In the genomic region with DNA sequence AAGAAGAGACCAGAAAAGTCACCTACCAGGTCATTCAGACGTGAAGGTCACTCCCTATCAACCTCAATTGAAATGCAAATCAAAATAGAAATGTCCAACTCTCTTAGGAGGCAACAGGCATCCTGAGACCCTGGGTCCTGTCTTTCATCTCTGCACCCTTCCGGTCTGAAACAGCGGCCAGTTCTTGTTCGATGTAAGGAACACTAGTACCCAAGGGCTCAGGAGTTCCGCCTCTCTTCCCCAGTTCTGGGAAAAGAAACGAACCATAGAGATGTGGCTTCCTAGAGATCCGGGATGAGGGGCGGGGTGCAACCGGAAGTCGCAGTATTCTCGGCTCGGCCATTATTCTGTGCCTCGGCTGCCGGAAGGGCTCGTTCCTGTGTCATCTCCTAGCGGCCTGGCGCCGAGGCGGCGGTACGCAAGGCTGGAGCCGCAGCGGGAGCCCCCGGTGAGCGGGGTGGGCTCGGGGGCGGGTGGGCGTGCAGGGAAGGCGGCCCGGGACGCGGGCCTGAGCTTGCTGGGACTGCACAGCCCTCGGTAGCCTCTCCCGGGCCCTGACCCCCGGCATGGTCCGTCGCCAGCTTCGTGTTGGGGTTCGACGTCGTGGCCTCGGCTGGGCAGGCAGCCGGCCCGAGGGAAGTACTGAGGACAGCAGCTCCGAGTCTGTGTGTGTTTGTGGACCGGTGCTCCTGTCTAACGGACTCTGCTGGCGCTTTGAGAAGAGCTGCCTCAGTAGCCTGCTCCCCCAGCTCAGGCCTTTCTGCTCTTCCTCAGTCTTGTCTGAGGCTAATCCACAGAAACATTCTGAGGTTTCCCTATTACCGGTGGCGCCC, we compare ENCODE assay signal across 8 cellular contexts. TPM values are rescaled to one million over a fixed set of nuclear protein-coding genes. Genes with fewer than 3 reads are reported as not detected.
DNase-seq lines count a peak whose midpoint lies in the region; ATAC-seq and TF ChIP-seq lines count a peak whose summit lies in the region.

Gene ZNF197 (plus strand): TSS at position 341 of the 833 bp plus-strand sequence. CDS start 4,119 bp downstream, outside the sequence.

- no peak for TF ChIP-seq EP300 in SK-N-SH (IDR thresholded peaks at IDR 0.05; ENCODE audit: borderline replicate concordance in 1 of 2, low read depth in 1 of 2, low read length in 1 of 2)
- TF ChIP-seq EP300 in ovary (IDR thresholded peaks at IDR 0.05), result no peak

- no peak within 1 kb of the TSS for H2AK5ac ChIP-seq in H9 (ENCODE audit: insufficient read length, low read length)

- H2BK20ac ChIP-seq in H9 (ENCODE audit: low read depth, low read length, poor library complexity, severe bottlenecking), result no peak within 1 kb of the TSS

- H3K79me1 ChIP-seq in H9 (ENCODE audit: insufficient read depth, low read depth, low read length, poor library complexity, severe bottlenecking), result no peaks in the 10 kb centered on the region

- no peaks in the 10 kb centered on the region for H3K9me3 Mint-ChIP-seq in H9
- no peaks in the 10 kb centered on the region for H3K9me3 Mint-ChIP-seq in activated naive CD8-positive, alpha-beta T cell (ENCODE audit: low read depth)

- H4K8ac ChIP-seq in H9 (replicated peaks; ENCODE audit: insufficient read length, low read depth, low read length), result no peak within 1 kb of the TSS

- no peak within 1 kb of the TSS for H2BK15ac ChIP-seq in H9 (ENCODE audit: low read depth, low read length)

- H3K9ac ChIP-seq in H9 (ENCODE audit: extremely low read depth, insufficient read length, low read length), result peak within 1 kb of the TSS; percentile 75
- peak within 1 kb of the TSS; percentile 75 for H3K9ac ChIP-seq in SK-N-SH

- peak within 1 kb of the TSS; percentile 83 to 94 (median 85) for H3K27ac Mint-ChIP-seq in H9
- H3K27ac Mint-ChIP-seq in activated naive CD8-positive, alpha-beta T cell, result peak within 1 kb of the TSS; percentile 72

- H3K27ac ChIP-seq in H9 (ENCODE audit: insufficient read length, low read depth, low read length) (no peak within 1 kb of the TSS), SK-N-SH (ENCODE audit: low read depth in 2 of 2, low read length in 1 of 2) (peak within 1 kb of the TSS; percentile 71 to 92), ovary (peak within 1 kb of the TSS; percentile 71 to 73), thyroid gland (peak within 1 kb of the TSS; percentile 82 to 91 (median 86))

- TF ChIP-seq POLR2A in ovary (IDR thresholded peaks at IDR 0.05), result no peak
- peak in 1 of 2 donors; percentile 54 for TF ChIP-seq POLR2A in thyroid gland (IDR thresholded peaks at IDR 0.05)

- CTCF ChIA-PET in SK-N-SH (lab: Yijun Ruan, JAX), result interaction anchor here (0.8 to 1.6 kb wide), 4 partner anchors 24 to 301 kb away, joined by 3 to 5 read pairs (median 3); partner anchors contain the start of gene ZNF35

- H3K23me2 ChIP-seq in H9 (ENCODE audit: insufficient read length, low read depth, low read length, poor library complexity, severe bottlenecking), result peaks cover 13% of the 10 kb centered on the region

- no peaks in the 10 kb centered on the region for H3K9me3 ChIP-seq in H9 (ENCODE audit: control insufficient read depth, low read depth, low read length)
- no peaks in the 10 kb centered on the region for H3K9me3 ChIP-seq in MG63
- no peaks in the 10 kb centered on the region for H3K9me3 ChIP-seq in SK-N-SH
- no peaks in the 10 kb centered on the region for H3K9me3 ChIP-seq in ovary
- H3K9me3 ChIP-seq in thyroid gland, result no peaks in the 10 kb centered on the region

- peaks cover 10% of the 10 kb centered on the region for H3F3A ChIP-seq in SK-N-SH (replicated peaks; ENCODE audit: insufficient read depth)

- intact Hi-C loops in Right ventricle myocardium superior (cut with DNase I), result no loop called here
- intact Hi-C loops in ovary (cut with DNase I), result loop anchor here in 2 of 4 donors (10.0 kb wide), 2 partner anchors 150 to 290 kb away; partner anchors contain the start of genes TCAIM (in 1 of the 2) and ZNF445 (in 1 of the 2)
- intact Hi-C loops in thyroid gland (cut with DNase I), result no loop called here

- peak; percentile 99 for ATAC-seq in Right ventricle myocardium superior (ENCODE audit: poor library complexity)

- peak within 1 kb of the TSS; percentile 33 for H3K18ac ChIP-seq in H9 (ENCODE audit: insufficient read length, low read depth, low read length)

- peak within 1 kb of the TSS; percentile 92 to 95 for H3K4me3 Mint-ChIP-seq in H9
- peak within 1 kb of the TSS; percentile 92 for H3K4me3 Mint-ChIP-seq in activated naive CD8-positive, alpha-beta T cell

- H3K4me1 ChIP-seq in H9 (ENCODE audit: insufficient read depth, low read length), result no peaks in the 10 kb centered on the region
- H3K4me1 ChIP-seq in SK-N-SH (ENCODE audit: control insufficient read depth in 1 of 2, insufficient read depth in 2 of 2, low read depth in 1 of 2, low read length in 1 of 2), result peaks cover 7 to 9% of the 10 kb centered on the region in 2 experiments; a peak in 3 of 4 replicates
- H3K4me1 ChIP-seq in ovary (ENCODE audit: insufficient read depth), result peaks cover 5% of the 10 kb centered on the region
- peaks cover 9 to 16% of the 10 kb centered on the region in 2 donors for H3K4me1 ChIP-seq in thyroid gland

- H3K36me3 Mint-ChIP-seq in H9 (ENCODE audit: insufficient read depth in 1 of 3, low read depth in 3 of 3), result peaks cover 0 to 7% (median 6%) of the 10 kb centered on the region in 3 experiments; a peak in 3 of 7 replicates
- H3K36me3 Mint-ChIP-seq in activated naive CD8-positive, alpha-beta T cell, result peaks cover 6% of the 10 kb centered on the region

- H3K4me1 Mint-ChIP-seq in H9, result peaks cover 9 to 10% of the 10 kb centered on the region in 2 experiments
- peaks cover 44% of the 10 kb centered on the region for H3K4me1 Mint-ChIP-seq in activated naive CD8-positive, alpha-beta T cell (ENCODE audit: low read depth)

- peak within 1 kb of the TSS; percentile 31 for H2BK5ac ChIP-seq in H9 (ENCODE audit: insufficient read length, low read length)

- H2BK120ac ChIP-seq in H9 (ENCODE audit: low read depth, low read length, poor library complexity, severe bottlenecking), result no peak within 1 kb of the TSS

- no peak within 1 kb of the TSS for H2BK12ac ChIP-seq in H9 (ENCODE audit: insufficient read length, low read depth, low read length)

- H3K27me3 Mint-ChIP-seq in H9 (ENCODE audit: low read depth), result peaks cover 1% of the 10 kb centered on the region; the same call in 1 of the 2 replicates
- H3K27me3 Mint-ChIP-seq in activated naive CD8-positive, alpha-beta T cell, result no peaks in the 10 kb centered on the region

- H4K91ac ChIP-seq in H9 (ENCODE audit: insufficient read length, low read depth, low read length), result no peak within 1 kb of the TSS

- no peak within 1 kb of the TSS for H3K56ac ChIP-seq in H9 (ENCODE audit: insufficient read length, low read depth, low read length)

- H3K79me2 ChIP-seq in H9 (ENCODE audit: insufficient read depth, low read length) (peaks cover 2% of the 10 kb centered on the region; the same call in 1 of the 2 replicates), SK-N-SH (ENCODE audit: insufficient read depth) (peaks cover 48% of the 10 kb centered on the region)

- peak; percentile 26; the same call in 2 of the 3 replicates for TF ChIP-seq CTCF in H9 (conservative IDR thresholded peaks at IDR 0.05)
- no peak for TF ChIP-seq CTCF in SK-N-SH (IDR thresholded peaks at IDR 0.05)
- no peak for TF ChIP-seq CTCF in ovary (IDR thresholded peaks at IDR 0.05)
- peak in 1 of 6 experiments; percentile 6 for TF ChIP-seq CTCF in thyroid gland (IDR thresholded peaks at IDR 0.05)

- H3K9me2 ChIP-seq in SK-N-SH, result no peaks in the 10 kb centered on the region

- H3K14ac ChIP-seq in H9 (ENCODE audit: insufficient read depth, low read length), result peak within 1 kb of the TSS; percentile 57

- H3K4ac ChIP-seq in H9 (ENCODE audit: low read depth, low read length), result no peak within 1 kb of the TSS

- H3K4me2 ChIP-seq in H9 (ENCODE audit: insufficient read depth, insufficient read length, low read length) (peak within 1 kb of the TSS; percentile 98), SK-N-SH (peak within 1 kb of the TSS; percentile 93)

- H4K20me1 ChIP-seq in H9 (ENCODE audit: control insufficient read depth, insufficient read depth, insufficient read length) (no peaks in the 10 kb centered on the region), SK-N-SH (ENCODE audit: insufficient read depth) (no peaks in the 10 kb centered on the region; the same call in 1 of the 2 replicates)

- H3K4me3 ChIP-seq in MG63 (peak within 1 kb of the TSS; percentile 68), SK-N-SH (ENCODE audit: low read depth in 2 of 2, low read length in 1 of 2) (peak within 1 kb of the TSS; percentile 76 to 90), ovary (peak within 1 kb of the TSS; percentile 90), thyroid gland (replicated peaks in 1 of 3) (peak within 1 kb of the TSS; percentile 15 to 80 (median 77))

- H3K36me3 ChIP-seq in MG63 (peaks cover under 1% of the 10 kb centered on the region), SK-N-SH (replicated peaks in 1 of 2; ENCODE audit: control insufficient read depth in 1 of 2, insufficient read depth in 2 of 2, low read length in 1 of 2) (peaks cover 12 to 17% of the 10 kb centered on the region in 2 experiments), ovary (no peaks in the 10 kb centered on the region), thyroid gland (peaks cover 0 to 7% of the 10 kb centered on the region in 2 donors)

- TF ChIP-seq RAD21 in SK-N-SH (IDR thresholded peaks at IDR 0.05; ENCODE audit: low read length), result 0 out of 2 replicates have a peak, but pooled peaks have one; percentile 14

- WGBS in H9 (ENCODE audit: extremely low coverage, insufficient read length, low lambda C conversion rate), result no CpG with 5 or more reads among the region's 50 CpGs
- WGBS in SK-N-SH (ENCODE audit: low lambda C conversion rate), result 3% methylated on average over 16 of the region's 50 CpGs
- 0 to 1% (median 0%) methylated on average over 47 to 50 of the region's 50 CpGs for WGBS in ovary, 3 donors
- 2% methylated on average over 19 to 21 of the region's 50 CpGs for WGBS in thyroid gland, 2 donors

- H3K23ac ChIP-seq in H9 (ENCODE audit: insufficient read length, low read depth, low read length), result no peak within 1 kb of the TSS

- no peak within 1 kb of the TSS for H3T11ph ChIP-seq in H9 (ENCODE audit: low read length)

- DNase-seq in GM03348 (ENCODE audit: low spot score) (peak; percentile 95), H9 (peak; percentile 92), MG63 (peak; percentile 86), SK-N-SH (peak; percentile 90), Right ventricle myocardium superior (peak; percentile 91), ovary (peak; percentile 75 to 85 (median 81)), thyroid gland (peak; percentile 89)

- no peak within 1 kb of the TSS for H4K5ac ChIP-seq in H9 (ENCODE audit: insufficient read length, low read depth, low read length)

- H3K27me3 ChIP-seq in H9 (ENCODE audit: insufficient read depth, low read length), result no peaks in the 10 kb centered on the region
- no peaks in the 10 kb centered on the region for H3K27me3 ChIP-seq in MG63
- H3K27me3 ChIP-seq in SK-N-SH (ENCODE audit: insufficient read depth), result no peaks in the 10 kb centered on the region
- H3K27me3 ChIP-seq in ovary, result no peaks in the 10 kb centered on the region
- no peaks in the 10 kb centered on the region for H3K27me3 ChIP-seq in thyroid gland

- H2AFZ ChIP-seq in H9 (ENCODE audit: low read length), result peak within 1 kb of the TSS; percentile 91
- H2AFZ ChIP-seq in SK-N-SH (ENCODE audit: low read depth), result peak within 1 kb of the TSS; percentile 93

- POLR2A ChIA-PET in SK-N-SH (lab: Yijun Ruan, JAX), result interaction anchor here (1.0 to 1.9 kb wide), 9 partner anchors 24 to 301 kb away, joined by 3 to 16 read pairs (median 3); partner anchors contain the start of genes ZKSCAN7, ZNF35, ZNF445 and ZNF660

RNA-seq across cellular contexts. Expression of gene ZNF197, which starts in this region (rescaled TPM):
- total RNA-seq in H9 (2021) (17.5 and 18.8 TPM in 2 replicates), Right ventricle myocardium superior (10.3 TPM), ovary (10 to 100 TPM; 15.1 to 27.0 (median 20.3) TPM), thyroid gland (10 to 100 TPM; 17.4 to 39.2 (median 26.9) TPM)
- total RNA-seq in MG63 (2014; rRNA removed; shearing (Covaris generic); ENCODE audit: low replicate concordance), result 3.9 and 4.5 TPM in 2 replicates
- polyA plus RNA-seq in SK-N-SH (2012; rRNA removed) (4.3 and 5.2 TPM in 2 replicates), ovary (10 to 100 TPM; 11.3 to 11.8 TPM)
- 5.8 TPM in 2 replicates for polyA plus RNA-seq in SK-N-SH (2012; cell fraction: cytosol; rRNA removed)
- 3.4 and 5.5 TPM in 2 replicates for polyA plus RNA-seq in SK-N-SH (2012; cell fraction: nucleus; rRNA removed)
